Comparison of ENCODE assay signal across 8 cellular contexts in the genomic region with DNA sequence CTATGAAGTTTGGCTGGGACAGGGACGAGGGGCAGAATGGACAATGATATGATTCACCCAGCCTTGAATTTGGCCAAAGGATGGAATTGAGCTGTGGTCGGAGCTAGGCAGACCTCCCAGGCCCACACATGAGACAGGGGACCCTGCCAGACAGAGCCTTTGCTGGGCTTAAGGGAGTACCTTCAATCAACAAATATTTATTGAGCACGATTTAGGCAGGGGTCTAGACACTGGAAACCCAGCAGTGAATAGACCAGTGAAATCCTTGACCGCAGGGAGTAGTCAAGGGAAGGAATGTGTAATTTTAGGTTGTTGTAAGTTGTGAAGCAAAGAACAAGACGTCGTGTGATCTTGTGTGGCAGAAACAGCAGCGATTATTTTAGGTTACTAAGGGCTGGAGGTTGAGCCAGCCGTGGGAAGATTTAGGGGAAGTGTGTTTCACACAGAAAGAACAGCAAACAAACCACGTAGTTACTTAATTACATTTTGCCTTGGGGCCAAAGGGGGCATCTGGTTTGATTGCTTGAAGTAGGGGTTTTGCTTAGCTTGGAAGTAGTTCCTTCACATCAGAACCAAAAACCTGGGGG. TPM values are rescaled to one million over a fixed set of nuclear protein-coding genes. Genes with fewer than 3 reads are reported as not detected.
DNase-seq lines count a peak whose midpoint lies in the region; TF ChIP-seq lines count a peak whose summit lies in the region.

No MANE protein-coding gene starts in this region.

- no peaks in the 10 kb centered on the region for H3K9me2 ChIP-seq in MM.1S (replicated peaks; ENCODE audit: insufficient read depth, low read length)

- WGBS in mammary epithelial cell (ENCODE audit: low coverage, missing lambda C conversion rate): 29% methylated on average over 9 of the region's 9 CpGs

- TF ChIP-seq POLR2A in vagina (IDR thresholded peaks at IDR 0.05): no peak

- peak; percentile 73 for DNase-seq in GM20000 (ENCODE audit: low spot score)
- DNase-seq in SK-N-MC (ENCODE audit: low read depth, low spot score): peak; percentile 65
- peak; percentile 29 for DNase-seq in mammary epithelial cell
- DNase-seq in vagina (ENCODE audit: extremely low spot score in 2 of 2): no peak
- no peak for DNase-seq in MM.1S
- DNase-seq in EL: no peak

- H3K36me3 ChIP-seq in SK-N-MC (ENCODE audit: insufficient read depth, low read length) (no peaks in the 10 kb centered on the region), mammary epithelial cell (ENCODE audit: insufficient read depth, low read length) (no peaks in the 10 kb centered on the region), mucosa of rectum (ENCODE audit: control insufficient read depth in 2 of 2, insufficient read depth in 2 of 2, low read length in 2 of 2) (no peaks in the 10 kb centered on the region), vagina (no peaks in the 10 kb centered on the region), MM.1S (replicated peaks; ENCODE audit: insufficient read depth, low read length) (no peaks in the 10 kb centered on the region)

- dilution Hi-C loops in mammary epithelial cell (cut with HindIII; ENCODE audit: low sequenced_read_pairs): loop anchor here (5.0 kb wide), 1 partner anchor 63 kb away; no protein-coding TSS in a partner anchor

- intact Hi-C loops in mammary epithelial cell (cut with micrococcal nuclease) (loop anchor here (2.0 kb wide), 1 partner anchor 21 kb away; a partner anchor contains a TSS), vagina (cut with DNase I) (no loop called here)

- H3K9me3 ChIP-seq in SK-N-MC (ENCODE audit: low read depth, low read length) (no peaks in the 10 kb centered on the region), mammary epithelial cell (replicated peaks; ENCODE audit: insufficient read depth, low read length) (no peaks in the 10 kb centered on the region), mucosa of rectum (ENCODE audit: control insufficient read depth in 2 of 2, low read length in 2 of 2) (no peaks in the 10 kb centered on the region), vagina (no peaks in the 10 kb centered on the region), MM.1S (replicated peaks; ENCODE audit: insufficient read depth, low read length) (no peaks in the 10 kb centered on the region)

- in situ Hi-C loops in mammary epithelial cell (cut with MboI; ENCODE audit: low sequenced_read_pairs in 2 of 2): no loop called here

- H3K79me2 ChIP-seq in mammary epithelial cell (ENCODE audit: insufficient read depth, low read length) (no peaks in the 10 kb centered on the region), MM.1S (ENCODE audit: low read length) (no peaks in the 10 kb centered on the region)

- no peak overlapping the region for H3K4me2 ChIP-seq in mammary epithelial cell (ENCODE audit: insufficient read depth, low read depth, low read length)
- H3K4me2 ChIP-seq in MM.1S (ENCODE audit: low read depth, low read length): no peak overlapping the region

- H4K20me1 ChIP-seq in mammary epithelial cell (ENCODE audit: insufficient read depth, low read length) (no peaks in the 10 kb centered on the region), MM.1S (ENCODE audit: insufficient read depth, low read length) (no peaks in the 10 kb centered on the region)

- H3K27me3 ChIP-seq in mammary epithelial cell (ENCODE audit: insufficient read depth, low read length) (no peaks in the 10 kb centered on the region), mucosa of rectum (ENCODE audit: control insufficient read depth in 2 of 2, insufficient read depth in 2 of 2, low read length in 2 of 2) (no peaks in the 10 kb centered on the region), vagina (no peaks in the 10 kb centered on the region), MM.1S (replicated peaks; ENCODE audit: insufficient read depth, low read length) (0 out of 2 replicates have a peak, but pooled peaks cover 11% of the 10 kb centered on the region)

- H3K4me3 ChIP-seq in SK-N-MC (peak overlapping the region; percentile 99), mammary epithelial cell (replicated peaks in 1 of 3; ENCODE audit: insufficient read depth in 1 of 3, low read depth in 2 of 3, low read length in 3 of 3) (no peak overlapping the region), mucosa of rectum (ENCODE audit: low read length in 2 of 2) (peak overlapping the region; percentile 37 to 84), vagina (peak overlapping the region; percentile 84 to 94), MM.1S (ENCODE audit: low read length) (no peak overlapping the region)

- H3F3A ChIP-seq in MM.1S (ENCODE audit: insufficient read depth, low read length): no peaks in the 10 kb centered on the region

- H3K4me1 ChIP-seq in mammary epithelial cell (ENCODE audit: insufficient read depth, low read length): peaks cover 19% of the 10 kb centered on the region
- peaks cover 13 to 23% of the 10 kb centered on the region in 2 donors for H3K4me1 ChIP-seq in mucosa of rectum (ENCODE audit: control insufficient read depth in 2 of 2, insufficient read depth in 2 of 2, low read length in 2 of 2)
- peaks cover 32% of the 10 kb centered on the region for H3K4me1 ChIP-seq in vagina
- no peaks in the 10 kb centered on the region; the same call in 1 of the 2 replicates for H3K4me1 ChIP-seq in MM.1S (ENCODE audit: low read length)

- CTCF ChIA-PET in mammary epithelial cell (lab: Charles Lee; ENCODE audit: low non-redundant PET): no interaction called here

- H2AFZ ChIP-seq in mammary epithelial cell (ENCODE audit: low read depth, low read length) (no peak overlapping the region), MM.1S (ENCODE audit: low read length) (no peak overlapping the region)

- peak overlapping the region; percentile 56 for H3K9ac ChIP-seq in SK-N-MC (ENCODE audit: insufficient read length)
- H3K9ac ChIP-seq in mammary epithelial cell (ENCODE audit: insufficient read depth, low read length): no peak overlapping the region
- peak overlapping the region; percentile 76 to 79 for H3K9ac ChIP-seq in mucosa of rectum (ENCODE audit: low read depth in 1 of 2, low read length in 2 of 2)
- H3K9ac ChIP-seq in MM.1S (ENCODE audit: low read length): no peak overlapping the region

- peak overlapping the region; percentile 65 for H3K27ac ChIP-seq in 22Rv1
- H3K27ac ChIP-seq in SK-N-MC: peak overlapping the region; percentile 90
- no peak overlapping the region for H3K27ac ChIP-seq in mammary epithelial cell (ENCODE audit: insufficient read depth, low read depth, low read length)
- peak overlapping the region; percentile 87 to 89 for H3K27ac ChIP-seq in mucosa of rectum (ENCODE audit: low read depth in 2 of 2, low read length in 2 of 2)
- H3K27ac ChIP-seq in vagina: peak overlapping the region; percentile 91
- no peak overlapping the region for H3K27ac ChIP-seq in MM.1S (ENCODE audit: low read length)

- BruUV-seq in mammary epithelial cell (replicated peaks; lab: Mats Ljungman, UMichigan): no TSS peak

- no peak for TF ChIP-seq CTCF in 22Rv1 (IDR thresholded peaks at IDR 0.05)
- no peak for TF ChIP-seq CTCF in GM20000 (IDR thresholded peaks at IDR 0.05; ENCODE audit: extremely low read depth, missing control alignments)
- no peak for TF ChIP-seq CTCF in mammary epithelial cell (conservative IDR thresholded peaks at IDR 0.05 in 1 of 2, IDR thresholded peaks at IDR 0.05 in 1 of 2; ENCODE audit: extremely low read depth in 1 of 2, insufficient read depth in 1 of 2, low read depth in 1 of 2, low read length in 2 of 2)
- TF ChIP-seq CTCF in vagina (IDR thresholded peaks at IDR 0.05): no peak
- TF ChIP-seq CTCF in MM.1S (IDR thresholded peaks at IDR 0.05; ENCODE audit: low read length): no peak

RNA-seq across cellular contexts. Expression of a gene that starts 16.9 kb away (rescaled TPM):
- total RNA-seq in mammary epithelial cell: 100 to 1,000 TPM in 1 of 2 donors, 10 to 100 TPM in 1; 86.3 to 119 TPM
- 113 TPM for polyA plus RNA-seq in mammary epithelial cell
- polyA minus RNA-seq in mammary epithelial cell: 170 TPM
- 29.0 TPM for total RNA-seq in vagina

RNA-seq across cellular contexts. Expression of a gene that starts 21.4 kb away (rescaled TPM):
- total RNA-seq in mammary epithelial cell (10 to 100 TPM; 64.8 to 87.9 TPM), vagina (89.4 TPM)
- polyA plus RNA-seq in mammary epithelial cell: 65.0 TPM
- polyA minus RNA-seq in mammary epithelial cell: 261 TPM

RNA-seq across cellular contexts. Expression of a gene that starts 35.2 kb away (rescaled TPM):
- total RNA-seq in mammary epithelial cell: 1 to 10 TPM; 3.3 to 8.2 TPM
- 8.9 TPM for polyA plus RNA-seq in mammary epithelial cell
- polyA minus RNA-seq in mammary epithelial cell: 0.57 TPM
- total RNA-seq in vagina: 22.8 TPM

RNA-seq across cellular contexts. Expression of a gene that starts 38.2 kb away (rescaled TPM):
- total RNA-seq in mammary epithelial cell (10 to 100 TPM; 10.3 to 32.7 TPM), vagina (21.6 TPM)
- polyA plus RNA-seq in mammary epithelial cell: 13.2 TPM
- 19.7 TPM for polyA minus RNA-seq in mammary epithelial cell

RNA-seq across cellular contexts. Expression of a gene that starts 50.2 kb away (rescaled TPM):
- total RNA-seq in mammary epithelial cell (100 to 1,000 TPM in 1 of 2 donors, 10 to 100 TPM in 1; 75.5 to 252 TPM), vagina (125 TPM)
- polyA plus RNA-seq in mammary epithelial cell: 139 TPM
- 177 TPM for polyA minus RNA-seq in mammary epithelial cell

Comparison
In these comparisons a context has a peak if more than half of its experiments do, and no peak if none do; other contexts are left out.
1. H3K27ac ChIP-seq: peak in 22Rv1 (single experiment), SK-N-MC (single experiment), mucosa of rectum (2 of 2) and vagina (single experiment); none in mammary epithelial cell (single experiment) and MM.1S (single experiment).
2. DNase-seq: peak in GM20000 (single experiment), SK-N-MC (single experiment) and mammary epithelial cell (single experiment); none in vagina (0 of 2), MM.1S (single experiment) and EL (single experiment).
3. H3K4me3 ChIP-seq: peak in SK-N-MC (single experiment), mucosa of rectum (2 of 2) and vagina (2 of 2); none in mammary epithelial cell (0 of 3) and MM.1S (single experiment).
4. H3K9ac ChIP-seq: peak in SK-N-MC (single experiment) and mucosa of rectum (2 of 2); none in mammary epithelial cell (single experiment) and MM.1S (single experiment).